Comparison of ENCODE assay signal across 16 cellular contexts in genomic region chr10:124587811-124588211, GRCh38.
DNase-seq lines count a peak whose midpoint lies in the region; ATAC-seq and TF ChIP-seq lines count a peak whose summit lies in the region.
"Had no signal": no experiment of that assay in that cellular context is flagged by ENCODE, and none has a peak within 500 bp of the region (broad histone marks: within the 10 kb centered on the region; RNA-seq: fewer than 3 reads in every experiment).

No MANE protein-coding gene starts in this region.

- H3K27me3 Mint-ChIP-seq in natural killer cell treated with Interleukin-12 subunit alpha and Interleukin-12 subunit beta and Interleukin-15 and Interleukin-18, amount 100 ng/mL, for 72 hours: no peaks in the 10 kb centered on the region
- no peaks in the 10 kb centered on the region for H3K27me3 Mint-ChIP-seq in natural killer cell (ENCODE audit: low read depth in 2 of 2)
- H3K27me3 Mint-ChIP-seq: CD4-positive, alpha-beta T cell had no signal

- no peak overlapping the region for H3K27ac ChIP-seq in psoas muscle
- H3K27ac ChIP-seq: A549 had no signal

- no peaks in the 10 kb centered on the region for H3K36me3 ChIP-seq in psoas muscle (ENCODE audit: insufficient read depth in 1 of 2, low read depth in 1 of 2)

- H3K4me3 ChIP-seq in psoas muscle: no peak overlapping the region
- H3K4me3 ChIP-seq: A549 had no signal

- no peak overlapping the region for H3K4me3 Mint-ChIP-seq in natural killer cell treated with Interleukin-12 subunit alpha and Interleukin-12 subunit beta and Interleukin-15 and Interleukin-18, amount 100 ng/mL, for 72 hours
- no peak overlapping the region for H3K4me3 Mint-ChIP-seq in natural killer cell
- H3K4me3 Mint-ChIP-seq: CD4-positive, alpha-beta T cell had no signal

- peaks cover 4 to 6% of the 10 kb centered on the region in 2 donors for H3K4me1 Mint-ChIP-seq in natural killer cell treated with Interleukin-12 subunit alpha and Interleukin-12 subunit beta and Interleukin-15 and Interleukin-18, amount 100 ng/mL, for 72 hours (ENCODE audit: low read depth in 2 of 2)
- H3K4me1 Mint-ChIP-seq in natural killer cell: peaks cover 6 to 9% of the 10 kb centered on the region in 2 donors

- no peaks in the 10 kb centered on the region for H3K9me3 ChIP-seq in psoas muscle

- intact Hi-C loops in natural killer cell (cut with micrococcal nuclease) (no loop called here), psoas muscle (cut with DNase I) (no loop called here)

- H3K27ac Mint-ChIP-seq in natural killer cell treated with Interleukin-12 subunit alpha and Interleukin-12 subunit beta and Interleukin-15 and Interleukin-18, amount 100 ng/mL, for 72 hours: no peak overlapping the region
- no peak overlapping the region for H3K27ac Mint-ChIP-seq in natural killer cell
- H3K27ac Mint-ChIP-seq: CD4-positive, alpha-beta T cell had no signal

- H3K27me3 ChIP-seq in psoas muscle (ENCODE audit: insufficient read depth in 3 of 3, low read length in 2 of 3): no peaks in the 10 kb centered on the region

- TF ChIP-seq CTCF in natural killer cell (IDR thresholded peaks at IDR 0.05) (no peak), psoas muscle (IDR thresholded peaks at IDR 0.05) (no peak)

- DNase-seq in natural killer cell treated with Interleukin-12 subunit alpha and Interleukin-12 subunit beta and Interleukin-15 and Interleukin-18, amount 100 ng/mL, for 72 hours (ENCODE audit: low spot score): peak; percentile 49
- DNase-seq in natural killer cell: no peak
- DNase-seq in epidermal melanocyte (ENCODE audit: insufficient read length, low spot score): peak; percentile 8
- peak; percentile 7 to 46 for DNase-seq in psoas muscle
- no peak for DNase-seq in DMS153 (lab: John Stamatoyannopoulos, UW)
- no peak for DNase-seq in DMS 273 (lab: John Stamatoyannopoulos, UW; ENCODE audit: unreplicated experiment)
- DNase-seq: CD4-positive, alpha-beta T cell; Karpas-422; MM.1S; NCI-H1105 treated with DMSO at 0.1 percent for 48 hours; NCI-H1930; NCI-H2171 treated with DMSO at 0.1 percent for 48 hours; NCI-H510A; NCI-H82 had no signal

- peaks cover 5% of the 10 kb centered on the region for H3K9me3 Mint-ChIP-seq in natural killer cell treated with Interleukin-12 subunit alpha and Interleukin-12 subunit beta and Interleukin-15 and Interleukin-18, amount 100 ng/mL, for 72 hours
- no peaks in the 10 kb centered on the region for H3K9me3 Mint-ChIP-seq in natural killer cell
- H3K9me3 Mint-ChIP-seq: CD4-positive, alpha-beta T cell had no signal

- 93 to 94% (median 93%) methylated on average over 11 of the region's 11 CpGs for WGBS in psoas muscle, 3 donors

- H3K36me3 Mint-ChIP-seq in natural killer cell treated with Interleukin-12 subunit alpha and Interleukin-12 subunit beta and Interleukin-15 and Interleukin-18, amount 100 ng/mL, for 72 hours: no peaks in the 10 kb centered on the region
- no peaks in the 10 kb centered on the region for H3K36me3 Mint-ChIP-seq in natural killer cell

- no peak for ATAC-seq in natural killer cell treated with Interleukin-12 subunit alpha and Interleukin-12 subunit beta and Interleukin-15 and Interleukin-18, amount 100 ng/mL, for 72 hours
- ATAC-seq in natural killer cell (no peak), psoas muscle (no peak), HG02623 (IDR thresholded peaks at IDR 0.05; ENCODE audit: unreplicated experiment) (no peak)
- ATAC-seq: A549 had no signal

- peaks cover 19% of the 10 kb centered on the region for H3K4me1 ChIP-seq in psoas muscle
- H3K4me1 ChIP-seq: A549 had no signal

Comparison
In these comparisons a context has a peak if more than half of its experiments do, and no peak if none do; other contexts are left out.
1. DNase-seq: peak in natural killer cell treated with Interleukin-12 subunit alpha and Interleukin-12 subunit beta and Interleukin-15 and Interleukin-18, amount 100 ng/mL, for 72 hours (single experiment), epidermal melanocyte (single experiment) and psoas muscle (2 of 2); none in natural killer cell (single experiment), DMS153 (single experiment) and DMS 273 (single experiment).